8 cellular contexts compared by ENCODE assay signal in genomic region chr9:124133752-124134151, GRCh38.
A peak's percentile ranks its signal among the peaks of the same experiment; 100 is the strongest.
DNase-seq lines count a peak whose midpoint lies in the region; ATAC-seq and TF ChIP-seq lines count a peak whose summit lies in the region.

No MANE protein-coding gene starts in this region.

- no peaks in the 10 kb centered on the region for H3K9me3 ChIP-seq in OCI-LY1 (ENCODE audit: low read length)

- no peak overlapping the region for H2AFZ ChIP-seq in OCI-LY1 (ENCODE audit: low read length)

- ATAC-seq in Right ventricle myocardium superior (ENCODE audit: poor library complexity) (peak; percentile 70), HG03520 (IDR thresholded peaks at IDR 0.05; ENCODE audit: unreplicated experiment) (no peak), GM21786 (IDR thresholded peaks at IDR 0.05; ENCODE audit: unreplicated experiment) (no peak)

- H3K9ac ChIP-seq in OCI-LY1 (ENCODE audit: low read length) = no peak overlapping the region

- H4K20me1 ChIP-seq in OCI-LY1 (ENCODE audit: insufficient read depth, low read length) = no peaks in the 10 kb centered on the region

- H3K4me3 ChIP-seq in OCI-LY1 (ENCODE audit: low read depth, low read length, poor library complexity, severe bottlenecking) (no peak overlapping the region), fibroblast of mammary gland (ENCODE audit: control insufficient read depth, low read depth, low read length) (no peak overlapping the region)

- DNase-seq in Right ventricle myocardium superior (peak; percentile 52), cardiac septum (ENCODE audit: low spot score) (no peak), fibroblast of mammary gland (ENCODE audit: low read depth) (peak; percentile 36), retina (peak; percentile 29), NCI-H1417 treated with DMSO at 0.1 percent for 48 hours (lab: John Stamatoyannopoulos, UW) (no peak)

- no peaks in the 10 kb centered on the region for H3K4me1 ChIP-seq in OCI-LY1 (ENCODE audit: insufficient read depth, low read length, severe bottlenecking)

- H3K4me2 ChIP-seq in OCI-LY1 (ENCODE audit: low read length) = no peak overlapping the region

- H3K27ac ChIP-seq in OCI-LY1 (ENCODE audit: low read depth, low read length, poor library complexity, severe bottlenecking) = no peak overlapping the region

- no peaks in the 10 kb centered on the region for H3K79me2 ChIP-seq in OCI-LY1 (ENCODE audit: insufficient read depth, low read length)

- TF ChIP-seq CTCF in OCI-LY1 (IDR thresholded peaks at IDR 0.05; ENCODE audit: low read length) (peak; percentile 36; the same call in 1 of the 2 replicates), fibroblast of mammary gland (conservative IDR thresholded peaks at IDR 0.05; ENCODE audit: control insufficient read depth, insufficient read depth, low read depth, low read length) (peak; percentile 31)

- no peaks in the 10 kb centered on the region for H3K36me3 ChIP-seq in OCI-LY1 (ENCODE audit: insufficient read depth, low read length)

- H3K9me2 ChIP-seq in OCI-LY1 (ENCODE audit: low read depth, low read length) = no peaks in the 10 kb centered on the region

- peaks cover 5% of the 10 kb centered on the region; the same call in 1 of the 2 replicates for H3K27me3 ChIP-seq in OCI-LY1 (ENCODE audit: insufficient read depth, low read length)

- no peaks in the 10 kb centered on the region for H3F3A ChIP-seq in OCI-LY1 (ENCODE audit: insufficient read depth, low read length)

- intact Hi-C loops in Right ventricle myocardium superior (cut with DNase I) (no loop called here), cardiac septum (cut with DNase I) (no loop called here)

Comparison
In these comparisons a context has a peak if more than half of its experiments do, and no peak if none do; other contexts are left out.
1. DNase-seq: peak in Right ventricle myocardium superior (single experiment), fibroblast of mammary gland (single experiment) and retina (single experiment); none in cardiac septum (single experiment) and NCI-H1417 treated with DMSO at 0.1 percent for 48 hours (single experiment).